ENCODE assay signal across 1 cellular context in the genomic region with DNA sequence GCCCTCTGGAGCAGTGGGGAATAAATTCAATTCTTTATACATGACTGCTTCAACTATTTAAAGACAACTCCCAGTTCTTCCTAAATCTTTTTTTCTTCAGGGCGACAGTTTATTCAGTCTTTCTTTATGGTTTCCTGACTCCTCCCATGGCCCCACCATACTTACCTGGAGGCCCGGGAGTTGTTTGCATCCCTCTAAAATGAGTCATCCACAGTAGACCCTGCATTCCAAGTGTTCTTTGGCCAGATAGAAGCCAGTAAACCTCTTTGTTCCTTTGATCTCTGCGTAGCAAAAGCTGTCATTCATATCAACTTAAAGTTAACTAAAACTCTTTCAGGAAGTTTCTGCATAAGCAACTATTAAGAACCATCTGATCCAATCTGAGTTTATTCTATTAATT.
TF ChIP-seq lines count a peak whose summit lies in the region.

No MANE protein-coding gene starts in this region.

TF ChIP-seq in Ishikawa, 13 proteins besides CTCF, POLR2A, EP300 and RAD21 (continued from another document):
- TF ChIP-seq EGR1 (IDR thresholded peaks at IDR 0.05) (no peak), REST (IDR thresholded peaks at IDR 0.05; ENCODE audit: low read depth) (no peak), YY1 (IDR thresholded peaks at IDR 0.05; ENCODE audit: low read depth) (0 out of 2 replicates have a peak, but pooled peaks have one; percentile 36), CEBPB (IDR thresholded peaks at IDR 0.05) (0 out of 2 replicates have a peak, but pooled peaks have one; percentile 8)
- TF ChIP-seq, protein P1, sequence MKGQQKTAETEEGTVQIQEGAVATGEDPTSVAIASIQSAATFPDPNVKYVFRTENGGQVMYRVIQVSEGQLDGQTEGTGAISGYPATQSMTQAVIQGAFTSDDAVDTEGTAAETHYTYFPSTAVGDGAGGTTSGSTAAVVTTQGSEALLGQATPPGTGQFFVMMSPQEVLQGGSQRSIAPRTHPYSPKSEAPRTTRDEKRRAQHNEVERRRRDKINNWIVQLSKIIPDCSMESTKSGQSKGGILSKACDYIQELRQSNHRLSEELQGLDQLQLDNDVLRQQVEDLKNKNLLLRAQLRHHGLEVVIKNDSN (IDR thresholded peaks at IDR 0.05) = no peak
